In the genomic region with DNA sequence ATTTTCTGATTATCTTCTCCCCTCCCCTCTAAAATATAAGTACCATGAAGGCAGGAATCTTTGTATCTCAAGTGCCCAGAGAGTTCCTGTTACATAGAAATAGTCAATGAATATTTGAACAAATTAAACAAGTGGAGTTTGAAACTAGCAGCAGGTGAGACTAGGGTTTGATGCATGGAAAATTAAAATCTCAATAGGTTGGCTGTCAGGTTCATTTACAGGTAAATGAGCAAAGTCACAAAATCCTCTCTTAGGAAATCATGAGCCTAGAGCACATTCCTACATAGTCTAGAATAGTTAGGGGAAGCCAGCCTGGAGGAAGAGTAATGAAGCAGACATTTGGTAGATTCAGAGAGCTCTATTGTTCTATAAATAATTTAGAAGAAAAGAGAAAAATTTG, we compare ENCODE assay signal across 17 cellular contexts.
DNase-seq lines count a peak whose midpoint lies in the region; ATAC-seq and TF ChIP-seq lines count a peak whose summit lies in the region.
"Had no signal": no experiment of that assay in that cellular context is flagged by ENCODE, and none has a peak within 500 bp of the region (broad histone marks: within the 10 kb centered on the region; RNA-seq: fewer than 3 reads in every experiment).

No MANE protein-coding gene starts in this region.

- peak overlapping the region; percentile 0; the same call in 1 of the 3 replicates for H3K4me3 Mint-ChIP-seq in GM23338
- H3K4me3 Mint-ChIP-seq: CD4-positive, alpha-beta T cell; IgD-negative memory B cell had no signal

- H3K27me3 ChIP-seq in GM23338 (ENCODE audit: insufficient read depth), result no peaks in the 10 kb centered on the region
- no peaks in the 10 kb centered on the region for H3K27me3 ChIP-seq in HUES64 (ENCODE audit: insufficient read depth, low read length)
- H3K27me3 ChIP-seq in iPS-20b (ENCODE audit: insufficient read depth, low read length), result no peaks in the 10 kb centered on the region
- H3K27me3 ChIP-seq in SK-N-SH (ENCODE audit: insufficient read depth), result no peaks in the 10 kb centered on the region

- no peak for TF ChIP-seq RAD21 in SK-N-SH (IDR thresholded peaks at IDR 0.05; ENCODE audit: low read length)

- H3K27ac Mint-ChIP-seq in GM23338, result peak overlapping the region; percentile 80
- H3K27ac Mint-ChIP-seq: CD4-positive, alpha-beta T cell; IgD-negative memory B cell had no signal

- H3K4me1 ChIP-seq in GM23338 (ENCODE audit: insufficient read depth) (peaks cover 30% of the 10 kb centered on the region), HUES64 (ENCODE audit: insufficient read depth, low read length) (peaks cover 36% of the 10 kb centered on the region), iPS-20b (ENCODE audit: insufficient read depth, low read length) (peaks cover 12% of the 10 kb centered on the region; the same call in 1 of the 2 replicates), SK-N-SH (ENCODE audit: control insufficient read depth in 1 of 2, insufficient read depth in 2 of 2, low read depth in 1 of 2, low read length in 1 of 2) (no peaks in the 10 kb centered on the region)
- H3K4me1 ChIP-seq: A549, HAP-1 had no signal

- no peak overlapping the region for H2AFZ ChIP-seq in GM23338
- H2AFZ ChIP-seq in SK-N-SH (ENCODE audit: low read depth), result no peak overlapping the region

- POLR2A ChIA-PET in SK-N-SH (lab: Yijun Ruan, JAX), result no interaction called here

- H3K27ac ChIP-seq in GM23338 (ENCODE audit: low read depth) (peak overlapping the region; percentile 78), HUES64 (ENCODE audit: low read depth, low read length) (peak overlapping the region; percentile 74; the same call in 1 of the 2 replicates), iPS-20b (ENCODE audit: low read length) (peak overlapping the region; percentile 21), SK-N-SH (ENCODE audit: low read depth in 2 of 2, low read length in 1 of 2) (no peak overlapping the region)
- H3K27ac ChIP-seq: 22Rv1, A549, C4-2B had no signal

- H3K36me3 ChIP-seq in GM23338 (ENCODE audit: insufficient read depth) (no peaks in the 10 kb centered on the region), HUES64 (ENCODE audit: insufficient read depth, low read length) (no peaks in the 10 kb centered on the region), iPS-20b (ENCODE audit: insufficient read depth, low read depth, low read length) (peaks cover 8% of the 10 kb centered on the region; the same call in 1 of the 2 replicates), SK-N-SH (replicated peaks in 1 of 2; ENCODE audit: control insufficient read depth in 1 of 2, insufficient read depth in 2 of 2, low read length in 1 of 2) (no peaks in the 10 kb centered on the region)
- H3K36me3 ChIP-seq: HAP-1 had no signal

- CTCF ChIA-PET in SK-N-SH (lab: Yijun Ruan, JAX), result no interaction called here

- H4K20me1 ChIP-seq in GM23338 (replicated peaks; ENCODE audit: insufficient read depth) (no peaks in the 10 kb centered on the region), SK-N-SH (ENCODE audit: insufficient read depth) (no peaks in the 10 kb centered on the region)

- peaks cover 27% of the 10 kb centered on the region for H3K4me1 Mint-ChIP-seq in GM23338
- H3K4me1 Mint-ChIP-seq: IgD-negative memory B cell had no signal

- TF ChIP-seq CTCF in GM23338 (conservative IDR thresholded peaks at IDR 0.05; ENCODE audit: low read depth in 2 of 2) (no peak), SK-N-SH (IDR thresholded peaks at IDR 0.05) (no peak)

- H3K9me3 Mint-ChIP-seq in GM23338, result peaks cover 33% of the 10 kb centered on the region

- H3K9me2 ChIP-seq in GM23338 (ENCODE audit: insufficient read depth) (no peaks in the 10 kb centered on the region), SK-N-SH (no peaks in the 10 kb centered on the region)

- H3F3A ChIP-seq in GM23338 (replicated peaks; ENCODE audit: low read depth), result no peaks in the 10 kb centered on the region
- H3F3A ChIP-seq in SK-N-SH (replicated peaks; ENCODE audit: insufficient read depth), result no peaks in the 10 kb centered on the region

- DNase-seq in GM23338 (ENCODE audit: low spot score) (peak; percentile 71), iPS DF 19.7 (ENCODE audit: low read depth, low spot score) (peak; percentile 52), foreskin melanocyte (no peak), SK-N-SH (no peak)
- DNase-seq: AML-193; Caco-2; CD4-positive, alpha-beta T cell; GOT3 had no signal

- H3K79me2 ChIP-seq in GM23338 (replicated peaks; ENCODE audit: insufficient read depth) (no peaks in the 10 kb centered on the region), SK-N-SH (ENCODE audit: insufficient read depth) (no peaks in the 10 kb centered on the region)

- no peaks in the 10 kb centered on the region for H3K27me3 Mint-ChIP-seq in GM23338 (ENCODE audit: insufficient read depth, low read depth, poor library complexity)
- H3K27me3 Mint-ChIP-seq: CD4-positive, alpha-beta T cell had no signal

- H3K9ac ChIP-seq in HUES64 (ENCODE audit: low read depth, low read length) (no peak overlapping the region), iPS-20b (ENCODE audit: low read depth, low read length) (no peak overlapping the region), SK-N-SH (no peak overlapping the region)

- H3K4me2 ChIP-seq in GM23338 (no peak overlapping the region), SK-N-SH (no peak overlapping the region)
- H3K4me2 ChIP-seq: A549 had no signal

- H3K4me3 ChIP-seq in GM23338, result no peak overlapping the region
- no peak overlapping the region for H3K4me3 ChIP-seq in HUES64 (ENCODE audit: low read length)
- H3K4me3 ChIP-seq in iPS-20b (ENCODE audit: low read length), result no peak overlapping the region
- no peak overlapping the region for H3K4me3 ChIP-seq in SK-N-SH (ENCODE audit: low read depth in 2 of 2, low read length in 1 of 2)
- H3K4me3 ChIP-seq: A549, HAP-1 had no signal

- H3K9me3 ChIP-seq in HUES64 (ENCODE audit: insufficient read depth, low read depth, low read length) (peaks cover 12% of the 10 kb centered on the region), iPS-20b (ENCODE audit: insufficient read depth, low read depth, low read length) (peaks cover 16% of the 10 kb centered on the region), SK-N-SH (no peaks in the 10 kb centered on the region)
- H3K9me3 ChIP-seq: A549, HAP-1 had no signal

- H3K36me3 Mint-ChIP-seq in GM23338 (ENCODE audit: low read depth), result peaks cover 49% of the 10 kb centered on the region
- H3K36me3 Mint-ChIP-seq: IgD-negative memory B cell had no signal

- peak; percentile 95 for ATAC-seq in GM23338
- no peak for ATAC-seq in HG03460 (IDR thresholded peaks at IDR 0.05; ENCODE audit: unreplicated experiment)
- ATAC-seq: A549, HepG2 had no signal

- TF ChIP-seq EP300 in SK-N-SH (IDR thresholded peaks at IDR 0.05; ENCODE audit: borderline replicate concordance in 1 of 2, low read depth in 1 of 2, low read length in 1 of 2), result no peak

TF ChIP-seq in SK-N-SH, 30 proteins besides CTCF, POLR2A, EP300 and RAD21:
- TF ChIP-seq TCF12 (IDR thresholded peaks at IDR 0.05), result no peak
TF ChIP-seq in SK-N-SH: peak in this region for 0.

Comparison
In these comparisons a context has a peak if more than half of its experiments do, and no peak if none do; other contexts are left out.
1. DNase-seq: peak in GM23338 (single experiment) and iPS DF 19.7 (single experiment); none in foreskin melanocyte (single experiment) and SK-N-SH (single experiment).
2. H3K27ac ChIP-seq: peak in GM23338 (single experiment), HUES64 (single experiment) and iPS-20b (single experiment); none in SK-N-SH (0 of 2).